ENCODE assay signal across 22 cellular contexts in genomic region chr5:106262395-106262794, GRCh38.
"Had no signal": no experiment of that assay in that cellular context is flagged by ENCODE, and none has a peak within 500 bp of the region (broad histone marks: within the 10 kb centered on the region; RNA-seq: fewer than 3 reads in every experiment).

No MANE protein-coding gene starts in this region.

- DNase-seq: activated B cell treated with CpG ODN at 0.5 μM for 24 hours; activated CD4-positive, alpha-beta memory T cell treated with anti-CD3 and anti-CD28 coated beads, Interleukin-2, amount 10 ng/mL, durations not matched to agents 7 days and 5 days; activated CD4-positive, alpha-beta T cell treated with anti-CD3 and anti-CD28 coated beads for 1 hour; activated CD4-positive, alpha-beta T cell treated with anti-CD3 and anti-CD28 coated beads, Interleukin-2, amount 10 ng/mL, durations not matched to agents 7 days and 5 days; activated gamma-delta T cell treated with Interleukin-2 at 50 U/mL for 16 hours; activated naive CD4-positive, alpha-beta T cell treated with anti-CD3 and anti-CD28 coated beads, Interleukin-2, amount 10 ng/mL, durations not matched to agents 7 days and 5 days; activated naive CD8-positive, alpha-beta T cell treated with anti-CD3 and anti-CD28 coated beads for 36 hours; activated T-cell treated with anti-CD3 and anti-CD28 coated beads for 4 hours; activated T-cell treated with anti-CD3 and anti-CD28 coated beads, Interleukin-2, amount 50 U/mL, for 48 hours; caudate nucleus; Karpas-422; NCI-H1048; NCI-H146; NCI-H2029; NCI-H345; NCI-H510A; NCI-H526 treated with DMSO at 0.1 percent for 48 hours; NCI-H82; OCI-M1; SHP77 treated with DMSO at 0.1 percent for 48 hours had no signal

- ATAC-seq: activated T-helper 17 cell treated with anti-CD3 and anti-CD28 coated beads, Interleukin-2, amount 50 U/mL, for 72 hours; K562 had no signal

- H3K4me3 ChIP-seq: K562 had no signal
